In genomic region chr3:129604223-129604941, GRCh38 we compare ENCODE assay signal across 8 cellular contexts. TPM values are rescaled to one million over a fixed set of nuclear protein-coding genes. Genes with fewer than 3 reads are reported as not detected.
DNase-seq lines count a peak whose midpoint lies in the region; ATAC-seq and TF ChIP-seq lines count a peak whose summit lies in the region.

No MANE protein-coding gene starts in this region.

- H3K36me3 ChIP-seq in gastroesophageal sphincter (no peaks in the 10 kb centered on the region), psoas muscle (ENCODE audit: insufficient read depth in 1 of 2, low read depth in 1 of 2) (no peaks in the 10 kb centered on the region)

- intact Hi-C loops in psoas muscle (cut with DNase I) = loop anchor here in 1 of 2 donors (5.0 kb wide), 1 partner anchor 97 kb away; no protein-coding TSS in a partner anchor

- H3K27me3 ChIP-seq in gastroesophageal sphincter (peaks cover 24% of the 10 kb centered on the region), psoas muscle (ENCODE audit: insufficient read depth in 3 of 3, low read length in 2 of 3) (peaks cover 0 to 9% (median 0%) of the 10 kb centered on the region in 3 donors)

- TF ChIP-seq POLR2A in gastroesophageal sphincter (IDR thresholded peaks at IDR 0.05) (no peak), erythroblast (IDR thresholded peaks at IDR 0.05; ENCODE audit: low read length) (no peak)

- H3K4me1 ChIP-seq in gastroesophageal sphincter (peaks cover 0 to 94% (median 41%) of the 10 kb centered on the region in 3 donors), psoas muscle (peaks cover 37% of the 10 kb centered on the region)

- H3K27ac ChIP-seq in RWPE1 (peak overlapping the region; percentile 34; the same call in 1 of the 2 replicates), gastroesophageal sphincter (peak overlapping the region in 3 of 4 donors; percentile 83 to 86 (median 84)), psoas muscle (peak overlapping the region; percentile 74)

- H3K4me3 ChIP-seq in gastroesophageal sphincter (peak overlapping the region; percentile 36 to 71), psoas muscle (peak overlapping the region; percentile 68)

- ATAC-seq in gastroesophageal sphincter (no peak), psoas muscle (no peak)

- DNase-seq in COLO668 (lab: John Stamatoyannopoulos, UW; ENCODE audit: unreplicated experiment) (peak; percentile 45), RWPE1 (ENCODE audit: low spot score) (no peak), psoas muscle (no peak), DMS153 treated with DMSO at 0.1 percent for 48 hours (lab: John Stamatoyannopoulos, UW; ENCODE audit: unreplicated experiment) (no peak), erythroblast (lab: John Stamatoyannopoulos, UW) (no peak), ecto neural progenitor cell (ENCODE audit: low spot score) (no peak)
- DNase-seq in activated CD8-positive, alpha-beta memory T cell treated with anti-CD3 and anti-CD28 coated beads, Interleukin-2, amount 50 U/mL, for 48 hours = no peak

- H3K9me3 ChIP-seq in gastroesophageal sphincter = no peaks in the 10 kb centered on the region
- no peaks in the 10 kb centered on the region for H3K9me3 ChIP-seq in psoas muscle

- WGBS in gastroesophageal sphincter (ENCODE audit: low coverage in 1 of 2), 2 donors = 33 to 60% methylated on average over 2 to 3 of the region's 9 CpGs
- 57 to 70% (median 68%) methylated on average over 9 of the region's 9 CpGs for WGBS in psoas muscle, 3 donors

- TF ChIP-seq CTCF in RWPE1 (conservative IDR thresholded peaks at IDR 0.05; ENCODE audit: low read depth) (no peak), gastroesophageal sphincter (IDR thresholded peaks at IDR 0.05) (no peak), psoas muscle (IDR thresholded peaks at IDR 0.05) (no peak)

- CTCF ChIA-PET in RWPE1 (lab: Yijun Ruan, JAX) = interaction anchor here (0.7 kb wide), 1 partner anchor 8 kb away, joined by 4 read pairs; no protein-coding TSS in a partner anchor

- TF ChIP-seq EP300 in gastroesophageal sphincter (IDR thresholded peaks at IDR 0.05) = no peak

- POLR2A ChIA-PET in RWPE1 (lab: Yijun Ruan, JAX; ENCODE audit: low non-redundant PET) = no interaction called here

RNA-seq across cellular contexts. Expression of gene PLXND1, which starts 2.1 kb away (rescaled TPM):
- 10 to 100 TPM; 45.0 to 77.9 (median 61.5) TPM for total RNA-seq in gastroesophageal sphincter
- 10 to 100 TPM; 28.2 to 49.9 (median 31.9) TPM for total RNA-seq in psoas muscle
- polyA plus RNA-seq in psoas muscle = 10 to 100 TPM; 15.5 to 24.0 (median 20.7) TPM

Comparison
In these comparisons a context has a peak if more than half of its experiments do, and no peak if none do; other contexts are left out.
1. H3K27ac ChIP-seq: peak in every context shown above with its lines; median percentile 84 in gastroesophageal sphincter; 74 in psoas muscle; 34 in RWPE1.